28 cellular contexts compared by ENCODE assay signal in genomic region chr1:9167638-9168037, GRCh38. TPM values are rescaled to one million over a fixed set of nuclear protein-coding genes. Genes with fewer than 3 reads are reported as not detected.
DNase-seq lines count a peak whose midpoint lies in the region; ATAC-seq and TF ChIP-seq lines count a peak whose summit lies in the region.
"Had no signal": no experiment of that assay in that cellular context is flagged by ENCODE, and none has a peak within 500 bp of the region (broad histone marks: within the 10 kb centered on the region; RNA-seq: fewer than 3 reads in every experiment).

No MANE protein-coding gene starts in this region.

- no peak for DNase-seq in AG04450 (ENCODE audit: low read depth, low spot score)
- peak; percentile 39 for DNase-seq in DMS79 treated with DMSO at 0.1 percent for 48 hours (lab: John Stamatoyannopoulos, UW)
- no peak for DNase-seq in WTC11 (ENCODE audit: low spot score)
- no peak for DNase-seq in neuronal stem cell (ENCODE audit: low spot score)
- DNase-seq in ecto neural progenitor cell (ENCODE audit: low spot score) = no peak
- DNase-seq in NK-92 treated with Interleukin-12 subunit alpha and Interleukin-12 subunit beta, amount 100 ng/mL, for 24 hours (lab: John Stamatoyannopoulos, UW) = no peak
- DNase-seq: activated CD4-positive, alpha-beta T cell treated with anti-CD3 and anti-CD28 coated beads, Interleukin-2, amount 50 U/mL, for 48 hours; activated CD4-positive, CD25-positive, alpha-beta regulatory T cell treated with anti-CD3 and anti-CD28 coated beads, Interleukin-2, amount 50 U/mL, for 72 hours; activated naive CD4-positive, alpha-beta T cell treated with anti-CD3 and anti-CD28 coated beads for 36 hours; BE2C; body of pancreas; CD8-positive, alpha-beta memory T cell; GDM1; hippocampal formation; left colon; naive thymus-derived CD8-positive, alpha-beta T cell; NCI-H1048; NCI-H1930; NCI-H226; NCI-H526 treated with DMSO at 0.1 percent for 48 hours; pancreas; SHP77; stimulated activated naive CD8-positive, alpha-beta T cell treated with anti-CD3 and anti-CD28 coated beads, Interleukin-15, Interleukin-2, amounts not matched to agents 100 U/mL and 50 U/mL, for 24 hours; T-helper 2 cell; testis had no signal

- H3K27ac ChIP-seq in AG04450 (ENCODE audit: low read depth, low read length) (peak overlapping the region; percentile 21), neuronal stem cell (replicated peaks; ENCODE audit: low read length) (no peak overlapping the region)
- H3K27ac ChIP-seq: body of pancreas, pancreas, testis had no signal

- H3K9ac ChIP-seq in neuronal stem cell (ENCODE audit: low read depth, low read length, poor library complexity) = no peak overlapping the region

- H3K79me1 ChIP-seq in neuronal stem cell (ENCODE audit: low read depth, low read length) = peaks cover 6% of the 10 kb centered on the region

- H3K23ac ChIP-seq in neuronal stem cell (ENCODE audit: low read depth, low read length, poor library complexity) = peak overlapping the region; percentile 68

- no peak overlapping the region for H2BK5ac ChIP-seq in neuronal stem cell (ENCODE audit: low read length)

- H4K8ac ChIP-seq in neuronal stem cell (ENCODE audit: low read depth, low read length) = no peak overlapping the region

- no peak overlapping the region for H2AFZ ChIP-seq in neuronal stem cell (ENCODE audit: low read length)

- H3K4me1 Mint-ChIP-seq in WTC11 = peaks cover 46% of the 10 kb centered on the region
- H3K4me1 Mint-ChIP-seq: CD8-positive, alpha-beta memory T cell had no signal

- H4K91ac ChIP-seq in neuronal stem cell (ENCODE audit: low read depth, low read length, poor library complexity) = no peak overlapping the region

- TF ChIP-seq CTCF in AG04450 (IDR thresholded peaks at IDR 0.05; ENCODE audit: low read depth, low read length) (no peak), WTC11 (IDR thresholded peaks at IDR 0.05) (no peak)

- H3K4ac ChIP-seq in neuronal stem cell (ENCODE audit: low read length) = no peak overlapping the region

- peaks cover 0 to 10% of the 10 kb centered on the region in 2 donors for H3K36me3 ChIP-seq in neuronal stem cell (replicated peaks in 1 of 2; ENCODE audit: control insufficient read depth in 2 of 2, insufficient read depth in 2 of 2, low read length in 2 of 2)
- H3K36me3 ChIP-seq: BE2C, pancreas had no signal

- POLR2A ChIA-PET in AG04450 (lab: Yijun Ruan, JAX) (interaction anchor here (0.6 kb wide), 1 partner anchor 34 kb away, joined by 3 read pairs; no protein-coding TSS in a partner anchor), WTC11 (lab: Charles Lee) (no interaction called here)

- no peak overlapping the region for H2AK5ac ChIP-seq in neuronal stem cell (ENCODE audit: low read depth, low read length)

- no peaks in the 10 kb centered on the region for H3K9me3 Mint-ChIP-seq in WTC11
- H3K9me3 Mint-ChIP-seq: activated naive CD4-positive, alpha-beta T cell treated with anti-CD3 and anti-CD28 coated beads for 36 hours; CD8-positive, alpha-beta memory T cell; naive thymus-derived CD8-positive, alpha-beta T cell had no signal

- no peaks in the 10 kb centered on the region for H3K9me3 ChIP-seq in AG04450 (ENCODE audit: control insufficient read depth, insufficient read depth, low read length)
- peaks cover 0 to 2% of the 10 kb centered on the region in 2 donors for H3K9me3 ChIP-seq in neuronal stem cell (replicated peaks in 1 of 2; ENCODE audit: control insufficient read depth in 2 of 2, insufficient read depth in 1 of 2, low read depth in 1 of 2, low read length in 2 of 2)
- H3K9me3 ChIP-seq: BE2C, body of pancreas, pancreas, testis had no signal

- peak overlapping the region; percentile 77 for H3K27ac Mint-ChIP-seq in WTC11
- H3K27ac Mint-ChIP-seq: activated naive CD4-positive, alpha-beta T cell treated with anti-CD3 and anti-CD28 coated beads for 36 hours; naive thymus-derived CD8-positive, alpha-beta T cell had no signal

- H3K14ac ChIP-seq in neuronal stem cell (ENCODE audit: low read length) = no peak overlapping the region

- H3K27me3 ChIP-seq in AG04450 (ENCODE audit: control insufficient read depth, insufficient read depth, low read length) = no peaks in the 10 kb centered on the region
- H3K27me3 ChIP-seq in neuronal stem cell (ENCODE audit: control insufficient read depth in 3 of 3, insufficient read depth in 3 of 3, low read depth in 1 of 3, low read length in 3 of 3) = no peaks in the 10 kb centered on the region
- H3K27me3 ChIP-seq: BE2C, body of pancreas, pancreas, testis had no signal

- no peak overlapping the region for H2BK12ac ChIP-seq in neuronal stem cell (ENCODE audit: low read length)

- no peak overlapping the region for H3K4me3 Mint-ChIP-seq in WTC11
- H3K4me3 Mint-ChIP-seq: activated naive CD4-positive, alpha-beta T cell treated with anti-CD3 and anti-CD28 coated beads for 36 hours; CD8-positive, alpha-beta memory T cell; naive thymus-derived CD8-positive, alpha-beta T cell had no signal

- peaks cover 0 to 15% of the 10 kb centered on the region in 2 donors for H3K4me1 ChIP-seq in neuronal stem cell (ENCODE audit: control insufficient read depth in 2 of 2, insufficient read depth in 1 of 2, low read depth in 1 of 2, low read length in 2 of 2)
- H3K4me1 ChIP-seq: BE2C had no signal

- no peak overlapping the region for H2BK15ac ChIP-seq in neuronal stem cell (ENCODE audit: low read length)

- CTCF ChIA-PET in AG04450 (lab: Charles Lee) (interaction anchor here (1.3 kb wide), 1 partner anchor 13 kb away, joined by 3 read pairs; no protein-coding TSS in a partner anchor), WTC11 (lab: Charles Lee) (interaction anchor here (0.6 to 3.3 kb wide), 4 partner anchors 25 to 57 kb away, joined by 3 to 10 read pairs (median 4); no protein-coding TSS in a partner anchor)

- no peaks in the 10 kb centered on the region for H3K27me3 Mint-ChIP-seq in WTC11 (ENCODE audit: low read depth)
- H3K27me3 Mint-ChIP-seq: naive thymus-derived CD8-positive, alpha-beta T cell had no signal

- H3K4me2 ChIP-seq in neuronal stem cell (ENCODE audit: insufficient read depth, low read length, poor library complexity, severe bottlenecking) = no peak overlapping the region

- peaks cover 6% of the 10 kb centered on the region for H3K36me3 Mint-ChIP-seq in WTC11
- H3K36me3 Mint-ChIP-seq: CD8-positive, alpha-beta memory T cell; naive thymus-derived CD8-positive, alpha-beta T cell had no signal

- no peak overlapping the region for H2BK120ac ChIP-seq in neuronal stem cell (ENCODE audit: low read depth, low read length)

- ATAC-seq in WTC11 = no peak
- no peak for ATAC-seq in HG02970 (IDR thresholded peaks at IDR 0.05; ENCODE audit: low FRiP score, unreplicated experiment)
- ATAC-seq: body of pancreas; HCT116; left colon; naive thymus-derived CD8-positive, alpha-beta T cell; pancreas; stimulated activated naive CD8-positive, alpha-beta T cell treated with anti-CD3 and anti-CD28 coated beads, Interleukin-15, Interleukin-2, amounts not matched to agents 100 U/mL and 50 U/mL, for 24 hours had no signal

- no peak overlapping the region for H3K4me3 ChIP-seq in AG04450 (ENCODE audit: low read depth, low read length)
- no peak overlapping the region for H3K4me3 ChIP-seq in neuronal stem cell (ENCODE audit: low read length in 2 of 2)
- H3K4me3 ChIP-seq: body of pancreas, pancreas, skin epidermis, testis had no signal

- no CpG with 5 or more reads among the region's 2 CpGs for WGBS in neuronal stem cell (ENCODE audit: extremely low coverage in 2 of 2, insufficient read length in 2 of 2, insufficient replicate concordance in 1 of 2), 2 donors

- H3K18ac ChIP-seq in neuronal stem cell (ENCODE audit: low read length) = no peak overlapping the region

TF ChIP-seq in WTC11, 78 proteins besides CTCF, POLR2A, EP300 and RAD21 (continues in another document):
- no peak for TF ChIP-seq ZNF671 (CRISPR knock-in tag; IDR thresholded peaks at IDR 0.05)
- no peak for TF ChIP-seq MXD4 (CRISPR knock-in tag; IDR thresholded peaks at IDR 0.05; ENCODE audit: borderline replicate concordance)
- TF ChIP-seq RORB (CRISPR knock-in tag; IDR thresholded peaks at IDR 0.05) = no peak
- TF ChIP-seq ZBTB43 (CRISPR knock-in tag; IDR thresholded peaks at IDR 0.05) = no peak
- TF ChIP-seq NFE2L1 (CRISPR knock-in tag; IDR thresholded peaks at IDR 0.05) = no peak
- TF ChIP-seq CREB1 (CRISPR knock-in tag; IDR thresholded peaks at IDR 0.05) = no peak
- no peak for TF ChIP-seq SP1 (CRISPR knock-in tag; conservative IDR thresholded peaks at IDR 0.05)
- no peak for TF ChIP-seq ZSCAN18 (CRISPR knock-in tag; IDR thresholded peaks at IDR 0.05)
- no peak for TF ChIP-seq ESRRA (CRISPR knock-in tag; IDR thresholded peaks at IDR 0.05; ENCODE audit: borderline replicate concordance)

RNA-seq across cellular contexts. Expression of gene GPR157, which starts 38.7 kb away (rescaled TPM):
- 1.1 TPM in 2 replicates for polyA plus RNA-seq in AG04450 (2011; rRNA removed)
- polyA minus RNA-seq in AG04450 (2011; rRNA and poly(A)+ RNA removed) = 2.7 and 4.0 TPM in 2 replicates
- total RNA-seq in WTC11 (2021) = 3.4 to 9.6 TPM (median 6.0 TPM) in 3 replicates
- 2.3 TPM for polyA plus RNA-seq in neuronal stem cell (2013, experiment 1 of 2)
- 6.1 TPM for polyA plus RNA-seq in neuronal stem cell (2013, experiment 2 of 2)
